Comparison of ENCODE assay signal across 17 cellular contexts in the genomic region with DNA sequence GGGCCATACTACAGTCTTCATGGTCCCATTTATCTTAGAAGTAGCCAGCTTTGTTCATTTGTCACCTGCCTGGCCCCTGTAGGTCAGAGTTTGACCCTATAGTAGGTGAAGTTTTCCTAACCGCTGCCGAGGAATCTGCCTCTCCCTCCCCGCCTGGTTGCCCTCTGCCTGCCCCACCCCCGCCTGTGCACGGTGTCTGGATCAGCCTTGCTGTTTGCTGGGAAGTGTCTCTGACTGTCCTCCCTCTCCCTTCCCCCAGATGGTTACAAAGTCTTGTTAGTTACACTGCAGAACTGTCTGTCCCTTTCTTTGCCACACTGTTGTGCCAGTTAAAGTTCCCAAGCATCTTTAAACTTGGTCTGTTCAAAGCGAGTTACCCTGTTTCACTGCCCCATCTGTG. TPM values are rescaled to one million over a fixed set of nuclear protein-coding genes. Genes with fewer than 3 reads are reported as not detected.
DNase-seq lines count a peak whose midpoint lies in the region; ATAC-seq and TF ChIP-seq lines count a peak whose summit lies in the region.
"Had no signal": no experiment of that assay in that cellular context is flagged by ENCODE, and none has a peak within 500 bp of the region (broad histone marks: within the 10 kb centered on the region; RNA-seq: fewer than 3 reads in every experiment).

No MANE protein-coding gene starts in this region.

- no peaks in the 10 kb centered on the region for H3K27me3 ChIP-seq in spleen (replicated peaks in 1 of 7)
- H3K27me3 ChIP-seq: BLaER1 treated with 17β-estradiol and CSF1 and Interleukin-3, amounts not matched to agents 10 nM and 100 nM had no signal

- peak overlapping the region; percentile 61 for H3K27ac Mint-ChIP-seq in activated T-cell treated with anti-CD3 and anti-CD28 coated beads, Interleukin-2, amount 50 U/mL, for 24 hours
- H3K27ac Mint-ChIP-seq in activated T-cell treated with anti-CD3 and anti-CD28 coated beads, Interleukin-2, amount 50 U/mL, for 72 hours: no peak overlapping the region
- H3K27ac Mint-ChIP-seq in neural crest cell (ENCODE audit: unreplicated experiment): no peak overlapping the region
- H3K27ac Mint-ChIP-seq: B cell; CD8-positive, alpha-beta T cell; GM23338 had no signal

- TF ChIP-seq POLR2A in spleen (IDR thresholded peaks at IDR 0.05): no peak

- peaks cover 0 to 94% (median 85%) of the 10 kb centered on the region in 6 donors for H3K36me3 ChIP-seq in spleen

- H3K4me3 Mint-ChIP-seq in activated T-cell treated with anti-CD3 and anti-CD28 coated beads, Interleukin-2, amount 50 U/mL, for 24 hours: no peak overlapping the region
- no peak overlapping the region for H3K4me3 Mint-ChIP-seq in activated T-cell treated with anti-CD3 and anti-CD28 coated beads, Interleukin-2, amount 50 U/mL, for 72 hours
- peak overlapping the region; percentile 56 for H3K4me3 Mint-ChIP-seq in neural crest cell
- H3K4me3 Mint-ChIP-seq: B cell; CD8-positive, alpha-beta T cell; GM23338 had no signal

- peaks cover 12 to 54% (median 32%) of the 10 kb centered on the region in 6 donors for H3K4me1 ChIP-seq in spleen

- peaks cover 92% of the 10 kb centered on the region for H3K36me3 Mint-ChIP-seq in activated T-cell treated with anti-CD3 and anti-CD28 coated beads, Interleukin-2, amount 50 U/mL, for 24 hours (ENCODE audit: low read depth)
- H3K36me3 Mint-ChIP-seq in activated T-cell treated with anti-CD3 and anti-CD28 coated beads, Interleukin-2, amount 50 U/mL, for 72 hours (ENCODE audit: insufficient read depth in 2 of 2): peaks cover 1 to 35% of the 10 kb centered on the region in 2 donors
- peaks cover 7% of the 10 kb centered on the region for H3K36me3 Mint-ChIP-seq in neural crest cell (ENCODE audit: low read depth)

- no peaks in the 10 kb centered on the region for H3K27me3 Mint-ChIP-seq in activated T-cell treated with anti-CD3 and anti-CD28 coated beads, Interleukin-2, amount 50 U/mL, for 24 hours
- H3K27me3 Mint-ChIP-seq in activated T-cell treated with anti-CD3 and anti-CD28 coated beads, Interleukin-2, amount 50 U/mL, for 72 hours (ENCODE audit: low read depth): no peaks in the 10 kb centered on the region
- no peaks in the 10 kb centered on the region for H3K27me3 Mint-ChIP-seq in neural crest cell (ENCODE audit: low read depth)
- H3K27me3 Mint-ChIP-seq: B cell, IgD-negative memory B cell had no signal

- no peak overlapping the region for H3K4me3 ChIP-seq in spleen
- H3K4me3 ChIP-seq: BLaER1 treated with 17β-estradiol and CSF1 and Interleukin-3, amounts not matched to agents 10 nM and 100 nM; GM23338 had no signal

- no peaks in the 10 kb centered on the region for H3K9me3 Mint-ChIP-seq in activated T-cell treated with anti-CD3 and anti-CD28 coated beads, Interleukin-2, amount 50 U/mL, for 24 hours
- no peaks in the 10 kb centered on the region for H3K9me3 Mint-ChIP-seq in activated T-cell treated with anti-CD3 and anti-CD28 coated beads, Interleukin-2, amount 50 U/mL, for 72 hours
- H3K9me3 Mint-ChIP-seq in neural crest cell: no peaks in the 10 kb centered on the region
- H3K9me3 Mint-ChIP-seq: CD8-positive, alpha-beta T cell; GM23338; IgD-negative memory B cell had no signal

- peaks cover 22% of the 10 kb centered on the region for H3K4me1 Mint-ChIP-seq in activated T-cell treated with anti-CD3 and anti-CD28 coated beads, Interleukin-2, amount 50 U/mL, for 24 hours (ENCODE audit: low read depth)
- H3K4me1 Mint-ChIP-seq in activated T-cell treated with anti-CD3 and anti-CD28 coated beads, Interleukin-2, amount 50 U/mL, for 72 hours (ENCODE audit: low read depth): peaks cover 34% of the 10 kb centered on the region
- no peaks in the 10 kb centered on the region for H3K4me1 Mint-ChIP-seq in neural crest cell

- H3K9me3 ChIP-seq in spleen: no peaks in the 10 kb centered on the region
- H3K9me3 ChIP-seq: BLaER1 treated with 17β-estradiol and CSF1 and Interleukin-3, amounts not matched to agents 10 nM and 100 nM had no signal

- peak overlapping the region in 2 of 8 donors; percentile 22 to 59 for H3K27ac ChIP-seq in spleen
- H3K27ac ChIP-seq: 22Rv1; BLaER1 treated with 17β-estradiol and CSF1 and Interleukin-3, amounts not matched to agents 10 nM and 100 nM had no signal

- DNase-seq in activated T-cell treated with anti-CD3 and anti-CD28 coated beads, Interleukin-2, amount 50 U/mL, for 24 hours: no peak
- no peak for DNase-seq in activated T-cell treated with anti-CD3 and anti-CD28 coated beads, Interleukin-2, amount 50 U/mL, for 72 hours
- DNase-seq in neural crest cell (ENCODE audit: low read depth, low spot score) (no peak), spleen (peak; percentile 53), KG1 (lab: John Stamatoyannopoulos, UW) (no peak), NCI-H1417 treated with DMSO at 0.1 percent for 48 hours (lab: John Stamatoyannopoulos, UW) (no peak)
- DNase-seq in activated naive CD4-positive, alpha-beta T cell (lab: John Stamatoyannopoulos, UW): no peak
- DNase-seq: Calu3; CD8-positive, alpha-beta T cell; DMS79 treated with DMSO at 0.1 percent for 48 hours; GF-D8; HCEC 1CT had no signal

- WGBS in spleen, 5 donors: 89 to 94% (median 92%) methylated on average over 6 of the region's 6 CpGs

- ATAC-seq in activated T-cell treated with anti-CD3 and anti-CD28 coated beads, Interleukin-2, amount 50 U/mL, for 72 hours (replicated peaks in 1 of 2): no peak
- ATAC-seq: CD8-positive, alpha-beta T cell; GM23338 had no signal

- TF ChIP-seq CTCF in neural crest cell (conservative IDR thresholded peaks at IDR 0.05) (no peak), spleen (IDR thresholded peaks at IDR 0.05 in 8 of 11, conservative IDR thresholded peaks at IDR 0.05 in 3 of 11) (no peak)

- intact Hi-C loops in spleen (cut with DNase I; ENCODE audit: low total_unique reads): no loop called here

RNA-seq across cellular contexts. Expression of gene UBFD1, which starts 5.7 kb away (rescaled TPM):
- 10 to 100 TPM; 58.8 to 63.4 TPM for total RNA-seq in activated T-cell treated with anti-CD3 and anti-CD28 coated beads, Interleukin-2, amount 50 U/mL, for 72 hours
- 89.5 and 91.0 TPM in 2 replicates for total RNA-seq in neural crest cell
- total RNA-seq in spleen: 10 to 100 TPM; 39.0 to 63.7 (median 43.4) TPM
- polyA plus RNA-seq in spleen: 1 to 10 TPM; 4.2 to 9.1 (median 6.5) TPM

RNA-seq across cellular contexts. Expression of gene EARS2, which starts 6.0 kb away (rescaled TPM):
- 10 to 100 TPM; 12.5 to 13.4 TPM for total RNA-seq in activated T-cell treated with anti-CD3 and anti-CD28 coated beads, Interleukin-2, amount 50 U/mL, for 72 hours
- 27.5 and 27.9 TPM in 2 replicates for total RNA-seq in neural crest cell
- total RNA-seq in spleen: 10 to 100 TPM; 10.7 to 21.8 (median 19.3) TPM
- 10 to 100 TPM in 1 of 3 donors, 1 to 10 TPM in 2; 9.8 to 10.0 (median 9.9) TPM for polyA plus RNA-seq in spleen

RNA-seq across cellular contexts. Expression of gene NDUFAB1, which starts 32.9 kb away (rescaled TPM):
- 10 to 100 TPM; 73.5 to 80.3 TPM for total RNA-seq in activated T-cell treated with anti-CD3 and anti-CD28 coated beads, Interleukin-2, amount 50 U/mL, for 72 hours
- total RNA-seq in neural crest cell (104 and 105 TPM in 2 replicates), spleen (10 to 100 TPM; 40.1 to 91.0 (median 49.0) TPM)
- 100 to 1,000 TPM in 1 of 3 donors, 10 to 100 TPM in 2; 71.7 to 140 (median 98.1) TPM for polyA plus RNA-seq in spleen

RNA-seq across cellular contexts. Expression of gene GGA2, which starts 52.9 kb away (rescaled TPM):
- total RNA-seq in activated T-cell treated with anti-CD3 and anti-CD28 coated beads, Interleukin-2, amount 50 U/mL, for 72 hours: 10 to 100 TPM; 85.5 to 86.6 TPM
- total RNA-seq in neural crest cell (93.4 and 100 TPM in 2 replicates), spleen (100 to 1,000 TPM; 131 to 179 (median 152) TPM)
- 10 to 100 TPM; 49.4 to 57.2 (median 56.6) TPM for polyA plus RNA-seq in spleen
